Comparison of ENCODE assay signal across 13 cellular contexts in the genomic region with DNA sequence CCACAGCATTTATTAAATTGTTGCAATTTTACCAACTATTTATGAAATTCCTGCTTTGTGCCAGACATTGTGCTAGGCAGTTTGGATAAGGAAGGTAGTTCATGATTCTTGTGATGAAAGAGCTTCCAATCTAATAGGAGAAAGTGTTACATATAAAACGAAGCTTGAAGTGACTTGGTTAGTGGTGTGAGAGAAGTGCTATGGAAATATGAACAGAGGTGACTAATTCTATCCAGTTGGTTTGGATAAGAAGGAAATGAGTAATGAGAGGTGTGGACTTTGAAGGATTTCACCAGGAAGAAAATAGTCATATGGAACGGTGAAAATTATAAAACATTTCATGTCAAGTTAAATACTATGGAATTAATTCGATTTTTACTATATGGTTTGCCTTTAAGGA. TPM values are rescaled to one million over a fixed set of nuclear protein-coding genes. Genes with fewer than 3 reads are reported as not detected.
DNase-seq lines count a peak whose midpoint lies in the region; ATAC-seq and TF ChIP-seq lines count a peak whose summit lies in the region.
"Had no signal": no experiment of that assay in that cellular context is flagged by ENCODE, and none has a peak within 500 bp of the region (broad histone marks: within the 10 kb centered on the region; RNA-seq: fewer than 3 reads in every experiment).

No MANE protein-coding gene starts in this region.

- H3K27me3 ChIP-seq in Panc1 (ENCODE audit: control insufficient read depth, insufficient read depth, low read length) (no peaks in the 10 kb centered on the region), right lobe of liver (no peaks in the 10 kb centered on the region), MG63 (no peaks in the 10 kb centered on the region)
- H3K27me3 ChIP-seq: suprapubic skin had no signal

- no peaks in the 10 kb centered on the region for H3K36me3 ChIP-seq in Panc1 (ENCODE audit: control insufficient read depth, insufficient read depth, low read length)
- H3K36me3 ChIP-seq in right lobe of liver: no peaks in the 10 kb centered on the region
- no peaks in the 10 kb centered on the region for H3K36me3 ChIP-seq in MG63
- H3K36me3 ChIP-seq: suprapubic skin had no signal

- CTCF ChIA-PET in Panc1 (lab: Charles Lee): no interaction called here

- no peak for TF ChIP-seq POLR2A in right lobe of liver (IDR thresholded peaks at IDR 0.05)

- H3K9me3 ChIP-seq in Panc1 (ENCODE audit: control insufficient read depth, insufficient read depth, low read depth, low read length) (peaks cover 10% of the 10 kb centered on the region; the same call in 1 of the 2 replicates), right lobe of liver (no peaks in the 10 kb centered on the region), MG63 (peaks cover 9% of the 10 kb centered on the region; the same call in 1 of the 2 replicates)

- H3K4me3 ChIP-seq in Panc1 (ENCODE audit: low read depth in 2 of 2, low read length in 2 of 2): no peak overlapping the region
- H3K4me3 ChIP-seq in right lobe of liver: no peak overlapping the region
- no peak overlapping the region for H3K4me3 ChIP-seq in MG63
- H3K4me3 ChIP-seq: suprapubic skin had no signal

- intact Hi-C loops in Panc1 (cut with micrococcal nuclease; ENCODE audit: unreplicated experiment) (no loop called here), right lobe of liver (cut with DNase I) (no loop called here)

- POLR2A ChIA-PET in Panc1 (lab: Charles Lee): no interaction called here

- H3K4me1 ChIP-seq in Panc1 (ENCODE audit: control insufficient read depth, insufficient read depth, low read length) (no peaks in the 10 kb centered on the region), right lobe of liver (no peaks in the 10 kb centered on the region)

- in situ Hi-C loops in Panc1 (cut with HindIII; ENCODE audit: low pct_unique_long_range_greater_than_20kb, low sequenced_read_pairs): no loop called here

- WGBS in right lobe of liver (ENCODE audit: insufficient coverage, low coverage, low lambda C conversion rate, missing lambda C conversion rate): 83% methylated on average over 3 of the region's 3 CpGs

- no peak overlapping the region for H3K27ac ChIP-seq in Panc1 (ENCODE audit: low read length)
- no peak overlapping the region for H3K27ac ChIP-seq in right lobe of liver
- H3K27ac ChIP-seq: suprapubic skin had no signal

- DNase-seq in ELR (ENCODE audit: low read depth) (peak; percentile 90), Panc1 (ENCODE audit: low read depth, low spot score) (no peak), dermis microvascular lymphatic vessel endothelial cell (ENCODE audit: low read depth in 2 of 2) (peak; percentile 45 to 84), myocyte (ENCODE audit: low read depth) (peak; percentile 43), right lobe of liver (no peak), MG63 (no peak), OCI-M2 (lab: John Stamatoyannopoulos, UW; ENCODE audit: unreplicated experiment) (no peak)
- DNase-seq in activated CD8-positive, alpha-beta memory T cell treated with anti-CD3 and anti-CD28 coated beads, Interleukin-2, amount 50 U/mL, for 48 hours: no peak
- DNase-seq: activated CD4-positive, alpha-beta memory T cell treated with anti-CD3 and anti-CD28 coated beads for 36 hours; caudate nucleus; CD8-positive, alpha-beta memory T cell had no signal

- TF ChIP-seq CTCF in Panc1 (IDR thresholded peaks at IDR 0.05) (no peak), right lobe of liver (IDR thresholded peaks at IDR 0.05) (no peak)

- ATAC-seq in Panc1 (peak; percentile 69; the same call in 1 of the 2 replicates), right lobe of liver (no peak)
- ATAC-seq: sciatic nerve had no signal

- no TSS peak for BruUV-seq in Panc1 (replicated peaks; lab: Mats Ljungman, UMichigan)

RNA-seq across cellular contexts. Expression of a gene that starts 48.6 kb away (rescaled TPM):
- 6.3 TPM for total RNA-seq in Panc1 (2021; ENCODE audit: unreplicated experiment)
- polyA plus RNA-seq in Panc1 (2012; ENCODE audit: insufficient read length): 6.5 TPM
- total RNA-seq in dermis microvascular lymphatic vessel endothelial cell: 0.63 and 0.77 TPM in 2 replicates
- total RNA-seq in myocyte: 3.5 and 29.7 TPM in 2 replicates
- polyA plus RNA-seq in myocyte (2012): 2.2 TPM
- total RNA-seq in right lobe of liver: 1 to 10 TPM in 4 of 6 experiments, under 1 TPM in 2; 0.82 to 2.5 (median 1.5) TPM
- 0.52 TPM in 1 of 2 replicates, not detected in the other for total RNA-seq in MG63 (2014; rRNA removed; shearing (Covaris generic); ENCODE audit: low replicate concordance)

Comparison
In these comparisons a context has a peak if more than half of its experiments do, and no peak if none do; other contexts are left out.
1. DNase-seq: peak in ELR (single experiment), dermis microvascular lymphatic vessel endothelial cell (2 of 2) and myocyte (single experiment); none in Panc1 (single experiment), activated CD8-positive, alpha-beta memory T cell treated with anti-CD3 and anti-CD28 coated beads, Interleukin-2, amount 50 U/mL, for 48 hours (single experiment), right lobe of liver (0 of 3), MG63 (single experiment) and OCI-M2 (single experiment).